ENCODE assay signal across 10 cellular contexts in the genomic region with DNA sequence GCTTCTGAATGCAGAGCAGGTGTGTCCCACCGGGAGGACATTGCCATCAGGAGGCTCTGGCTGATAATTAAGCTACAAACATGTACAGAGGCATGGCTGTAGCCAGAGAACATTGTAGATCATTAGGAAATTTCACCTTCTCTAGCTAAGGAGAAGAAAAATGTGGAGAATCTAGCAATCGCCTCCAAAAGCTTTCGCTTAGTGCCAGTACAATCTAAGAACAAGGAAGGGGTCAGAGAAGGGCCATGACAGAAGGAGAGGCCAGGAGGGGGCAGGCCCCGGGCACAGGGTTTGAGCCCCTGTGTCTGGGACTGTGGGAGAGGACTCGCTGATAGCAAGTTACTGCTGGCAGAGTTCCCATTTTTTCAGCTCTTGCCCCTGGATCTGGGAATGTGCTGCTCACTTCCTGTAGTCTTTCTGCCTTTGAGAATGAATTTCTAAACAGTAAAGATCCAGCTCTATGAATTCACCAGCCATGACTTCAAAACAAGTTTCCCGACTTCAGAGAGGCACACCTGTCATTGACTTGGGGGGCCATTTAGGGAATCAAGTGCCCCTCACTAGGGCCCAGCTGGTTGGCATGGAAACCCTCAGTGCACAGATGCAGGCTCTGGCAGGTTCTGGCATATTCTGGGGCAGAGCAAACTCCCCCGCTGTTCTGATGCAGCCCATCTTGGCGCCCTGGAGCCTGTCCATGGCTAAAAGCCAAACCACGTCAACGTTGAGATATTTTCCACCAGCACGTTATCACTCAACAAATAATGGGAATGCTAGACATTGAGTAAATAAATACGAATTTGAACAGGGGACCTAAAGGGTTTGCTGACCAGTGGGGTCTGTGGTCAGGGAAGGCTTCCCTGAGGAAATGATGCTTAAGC. TPM values are rescaled to one million over a fixed set of nuclear protein-coding genes. Genes with fewer than 3 reads are reported as not detected.
A peak's percentile ranks its signal among the peaks of the same experiment; 100 is the strongest.
DNase-seq lines count a peak whose midpoint lies in the region; ATAC-seq and TF ChIP-seq lines count a peak whose summit lies in the region.
"Had no signal": no experiment of that assay in that cellular context is flagged by ENCODE, and none has a peak within 500 bp of the region (broad histone marks: within the 10 kb centered on the region; RNA-seq: fewer than 3 reads in every experiment).

No MANE protein-coding gene starts in this region.

- no peak for TF ChIP-seq EP300 in esophagus muscularis mucosa (IDR thresholded peaks at IDR 0.05)

- in situ Hi-C loops in ACHN (cut with HindIII; ENCODE audit: low pct_ligation_motif_present, low pct_unique_long_range_greater_than_20kb, low sequenced_read_pairs), result no loop called here
- in situ Hi-C loops in astrocyte of the spinal cord (cut with HindIII; ENCODE audit: low sequenced_read_pairs), result no loop called here

- no peaks in the 10 kb centered on the region for H3K27me3 ChIP-seq in esophagus muscularis mucosa

- DNase-seq in ACHN (peak; percentile 12), NCI-H2029 (lab: John Stamatoyannopoulos, UW) (peak; percentile 42), astrocyte of the spinal cord (ENCODE audit: low read depth, low spot score) (peak; percentile 43), left kidney (ENCODE audit: low read depth, low spot score) (peak; percentile 49), NCI-H1436 (lab: John Stamatoyannopoulos, UW) (no peak), esophagus muscularis mucosa (ENCODE audit: extremely low spot score) (no peak)
- DNase-seq: activated naive CD4-positive, alpha-beta T cell treated with anti-CD3 and anti-CD28 coated beads, Interleukin-2, amount 50 U/mL, for 16 hours; C1 segment of cervical spinal cord had no signal

- ATAC-seq in GM19463 (IDR thresholded peaks at IDR 0.05; ENCODE audit: unreplicated experiment), result no peak
- no peak for ATAC-seq in HG03045 (IDR thresholded peaks at IDR 0.05; ENCODE audit: unreplicated experiment)

- no peak for TF ChIP-seq CTCF in astrocyte of the spinal cord (IDR thresholded peaks at IDR 0.05; ENCODE audit: low read depth, low read length)
- no peak for TF ChIP-seq CTCF in esophagus muscularis mucosa (IDR thresholded peaks at IDR 0.05)

- intact Hi-C loops in esophagus muscularis mucosa (cut with DNase I), result loop anchor here (5.0 kb wide), 1 partner anchor 188 kb away; no protein-coding TSS in a partner anchor

- no peak for TF ChIP-seq POLR2A in esophagus muscularis mucosa (IDR thresholded peaks at IDR 0.05; ENCODE audit: low read depth)

- no peaks in the 10 kb centered on the region for H3K9me3 ChIP-seq in esophagus muscularis mucosa

- 43% methylated on average over 11 of the region's 12 CpGs for WGBS in esophagus muscularis mucosa

- H3K4me3 ChIP-seq in astrocyte of the spinal cord (ENCODE audit: low read depth, low read length) (no peak overlapping the region), esophagus muscularis mucosa (no peak overlapping the region)

- H3K4me1 ChIP-seq in esophagus muscularis mucosa, result peaks cover 9 to 23% (median 13%) of the 10 kb centered on the region in 4 donors

- peak overlapping the region in 2 of 4 donors; percentile 20 to 33 for H3K27ac ChIP-seq in esophagus muscularis mucosa (replicated peaks in 1 of 4)

- H3K36me3 ChIP-seq in esophagus muscularis mucosa, result no peaks in the 10 kb centered on the region

RNA-seq across cellular contexts. Expression of a gene that starts 59.5 kb away (rescaled TPM):
- 10 to 100 TPM in 1 of 4 donors, 1 to 10 TPM in 3; 1.7 to 12.5 (median 2.9) TPM for total RNA-seq in esophagus muscularis mucosa

Comparison
In these comparisons a context has a peak if more than half of its experiments do, and no peak if none do; other contexts are left out.
1. DNase-seq: peak in ACHN (single experiment), NCI-H2029 (single experiment), astrocyte of the spinal cord (single experiment) and left kidney (single experiment); none in NCI-H1436 (single experiment) and esophagus muscularis mucosa (single experiment).